Comparison of ENCODE assay signal across 10 cellular contexts in genomic region chr11:103325686-103326069, GRCh38.
DNase-seq lines count a peak whose midpoint lies in the region; ATAC-seq and TF ChIP-seq lines count a peak whose summit lies in the region.
"Had no signal": no experiment of that assay in that cellular context is flagged by ENCODE, and none has a peak within 500 bp of the region (broad histone marks: within the 10 kb centered on the region; RNA-seq: fewer than 3 reads in every experiment).

No MANE protein-coding gene starts in this region.

- H3K36me3 Mint-ChIP-seq in nephron progenitor cell (ENCODE audit: low read depth) = peaks cover 42% of the 10 kb centered on the region
- peaks cover 6% of the 10 kb centered on the region for H3K36me3 Mint-ChIP-seq in CD8-positive, alpha-beta T cell

- ATAC-seq in GM18870 (IDR thresholded peaks at IDR 0.05; ENCODE audit: unreplicated experiment) (peak; percentile 6), HG02759 (IDR thresholded peaks at IDR 0.05; ENCODE audit: unreplicated experiment) (peak; percentile 25)
- ATAC-seq in CD8-positive, alpha-beta T cell = no peak

- H3K9me3 Mint-ChIP-seq in nephron progenitor cell = no peaks in the 10 kb centered on the region
- H3K9me3 Mint-ChIP-seq in CD8-positive, alpha-beta T cell = no peaks in the 10 kb centered on the region
- H3K9me3 Mint-ChIP-seq: CD4-positive, alpha-beta T cell; T-cell had no signal

- DNase-seq in nephron progenitor cell = peak; percentile 59
- no peak for DNase-seq in NCI-H2081 (lab: John Stamatoyannopoulos, UW)
- no peak for DNase-seq in CD8-positive, alpha-beta T cell
- DNase-seq in DMS153 (lab: John Stamatoyannopoulos, UW) = no peak
- DNase-seq: activated gamma-delta T cell; CD4-positive, alpha-beta T cell had no signal

- H3K4me3 Mint-ChIP-seq in nephron progenitor cell = no peak overlapping the region
- H3K4me3 Mint-ChIP-seq in CD8-positive, alpha-beta T cell = no peak overlapping the region
- H3K4me3 Mint-ChIP-seq: CD4-positive, alpha-beta T cell; T-cell had no signal

- TF ChIP-seq CTCF in SU-DHL-6 (IDR thresholded peaks at IDR 0.05; ENCODE audit: insufficient read depth, low read length, poor library complexity, severe bottlenecking) = no peak
- TF ChIP-seq CTCF in nephron progenitor cell (IDR thresholded peaks at IDR 0.05) = no peak
- no peak for TF ChIP-seq CTCF in CD8-positive, alpha-beta T cell (IDR thresholded peaks at IDR 0.05)

- no peaks in the 10 kb centered on the region for H3K27me3 ChIP-seq in SU-DHL-6 (ENCODE audit: low read length)
- H3K27me3 ChIP-seq in CD8-positive, alpha-beta T cell (ENCODE audit: insufficient read depth, low read length) = no peaks in the 10 kb centered on the region

- H3F3A ChIP-seq in SU-DHL-6 (ENCODE audit: insufficient read depth) = no peaks in the 10 kb centered on the region

- H3K27ac ChIP-seq in SU-DHL-6 (ENCODE audit: low read depth, low read length) = no peak overlapping the region
- H3K27ac ChIP-seq in CD8-positive, alpha-beta T cell (ENCODE audit: low read depth, low read length) = no peak overlapping the region

- H3K9ac ChIP-seq in SU-DHL-6 (ENCODE audit: low read length) = no peak overlapping the region

- H3K79me2 ChIP-seq in SU-DHL-6 (ENCODE audit: insufficient read depth, low read length) = no peaks in the 10 kb centered on the region

- H3K9me3 ChIP-seq in SU-DHL-6 (ENCODE audit: insufficient read depth, low read length) = no peaks in the 10 kb centered on the region
- H3K9me3 ChIP-seq in CD8-positive, alpha-beta T cell (ENCODE audit: low read length) = no peaks in the 10 kb centered on the region

- peak overlapping the region; percentile 29 for H3K4me2 ChIP-seq in SU-DHL-6 (ENCODE audit: low read depth, low read length, poor library complexity, severe bottlenecking)

- intact Hi-C loops in CD8-positive, alpha-beta T cell (cut with DNase I, micrococcal nuclease) = loop anchor here in 1 of 2 experiments (10.0 kb wide), 1 partner anchor 279 kb away; no protein-coding TSS in a partner anchor

- peaks cover 9% of the 10 kb centered on the region for H3K4me1 Mint-ChIP-seq in nephron progenitor cell
- peaks cover 4% of the 10 kb centered on the region for H3K4me1 Mint-ChIP-seq in CD8-positive, alpha-beta T cell (ENCODE audit: low read depth)

- no peak overlapping the region for H3K27ac Mint-ChIP-seq in nephron progenitor cell
- H3K27ac Mint-ChIP-seq in CD8-positive, alpha-beta T cell = no peak overlapping the region
- H3K27ac Mint-ChIP-seq: CD4-positive, alpha-beta T cell; T-cell had no signal

- H3K4me3 ChIP-seq in SU-DHL-6 (ENCODE audit: insufficient read depth, low read length, poor library complexity, severe bottlenecking) = no peak overlapping the region
- H3K4me3 ChIP-seq in CD8-positive, alpha-beta T cell (ENCODE audit: low read depth, low read length) = no peak overlapping the region

- CTCF ChIA-PET in CD8-positive, alpha-beta T cell (lab: Charles Lee) = no interaction called here

- no peaks in the 10 kb centered on the region for H3K36me3 ChIP-seq in SU-DHL-6 (ENCODE audit: low read length)
- H3K36me3 ChIP-seq in CD8-positive, alpha-beta T cell (ENCODE audit: insufficient read depth, low read length) = no peaks in the 10 kb centered on the region

- H2AFZ ChIP-seq in SU-DHL-6 (ENCODE audit: low read depth, low read length, severe bottlenecking) = peak overlapping the region; percentile 81

- no peaks in the 10 kb centered on the region for H3K9me2 ChIP-seq in SU-DHL-6 (replicated peaks; ENCODE audit: insufficient read depth, low read length)

- no peaks in the 10 kb centered on the region for H4K20me1 ChIP-seq in SU-DHL-6 (ENCODE audit: low read depth, low read length)

- H3K4me1 ChIP-seq in CD8-positive, alpha-beta T cell (ENCODE audit: insufficient read depth, low read length) = peaks cover 3% of the 10 kb centered on the region

- no peaks in the 10 kb centered on the region for H3K27me3 Mint-ChIP-seq in nephron progenitor cell (ENCODE audit: low read depth, poor library complexity)
- H3K27me3 Mint-ChIP-seq in CD8-positive, alpha-beta T cell (ENCODE audit: low read depth) = no peaks in the 10 kb centered on the region
- H3K27me3 Mint-ChIP-seq: CD4-positive, alpha-beta T cell had no signal

- POLR2A ChIA-PET in CD8-positive, alpha-beta T cell (lab: Charles Lee) = no interaction called here
